In the genomic region with DNA sequence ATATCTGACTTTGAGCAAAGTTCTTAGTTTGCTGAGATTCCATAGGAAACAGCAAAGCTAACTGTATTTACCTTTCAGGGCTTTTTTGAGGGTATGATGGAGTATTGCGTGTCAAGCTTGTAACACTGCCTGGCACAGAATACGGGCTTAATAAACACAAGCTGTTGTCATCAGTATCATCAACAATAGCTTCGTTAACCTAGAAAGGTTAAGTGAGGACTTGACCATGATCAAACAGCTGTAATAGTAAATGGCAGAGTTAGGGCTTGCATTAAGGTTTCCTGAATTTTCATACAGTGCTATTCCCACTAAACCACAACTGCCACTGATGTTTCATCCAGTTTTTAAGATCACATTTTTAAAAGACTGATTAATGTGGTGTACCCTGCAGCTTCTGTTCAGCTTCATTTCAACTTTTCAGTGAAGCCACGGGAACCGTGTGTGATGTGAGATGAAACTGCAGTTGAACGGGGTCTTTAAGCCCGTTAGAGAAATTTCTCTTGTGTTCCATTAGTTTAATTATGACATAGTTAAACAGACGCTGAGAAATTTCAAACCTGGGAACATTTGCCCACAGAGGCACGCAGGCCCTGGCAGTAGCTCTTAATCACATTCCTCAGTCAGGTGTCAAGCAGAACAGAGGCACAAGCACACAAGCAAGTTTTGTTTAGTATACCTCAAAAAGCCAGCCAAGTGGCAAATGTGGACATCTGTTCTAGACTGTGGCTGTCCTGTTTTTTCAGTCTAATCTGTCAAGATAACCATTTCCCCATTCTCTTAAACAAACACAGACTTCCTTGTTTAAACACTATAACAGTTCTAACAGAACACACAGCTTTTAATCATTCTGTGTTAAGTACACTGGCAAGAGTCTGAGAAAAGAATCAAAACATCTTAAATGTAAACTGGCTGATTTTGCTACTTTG, we compare ENCODE assay signal across 9 cellular contexts.
DNase-seq lines count a peak whose midpoint lies in the region; ATAC-seq and TF ChIP-seq lines count a peak whose summit lies in the region.
"Had no signal": no experiment of that assay in that cellular context is flagged by ENCODE, and none has a peak within 500 bp of the region (broad histone marks: within the 10 kb centered on the region; RNA-seq: fewer than 3 reads in every experiment).

No MANE protein-coding gene starts in this region.

- H3K36me3 Mint-ChIP-seq in T-helper 17 cell (ENCODE audit: low read depth) = no peaks in the 10 kb centered on the region
- H3K36me3 Mint-ChIP-seq in CD8-positive, alpha-beta memory T cell = no peaks in the 10 kb centered on the region

- H3K9me3 Mint-ChIP-seq in CD8-positive, alpha-beta memory T cell = peaks cover 0 to 3% (median 0%) of the 10 kb centered on the region in 5 donors

- H3K4me3 Mint-ChIP-seq in T-helper 17 cell = no peak overlapping the region
- H3K4me3 Mint-ChIP-seq in CD8-positive, alpha-beta memory T cell = no peak overlapping the region

- H3K27ac ChIP-seq in stomach = peak overlapping the region in 3 of 5 donors; percentile 1 to 49 (median 2)
- H3K27ac ChIP-seq in CD8-positive, alpha-beta memory T cell (ENCODE audit: low read depth, low read length) = no peak overlapping the region
- H3K27ac ChIP-seq: SK-N-MC had no signal

- H3K27ac Mint-ChIP-seq in T-helper 17 cell = no peak overlapping the region
- no peak overlapping the region for H3K27ac Mint-ChIP-seq in CD8-positive, alpha-beta memory T cell

- no peaks in the 10 kb centered on the region for H3K36me3 ChIP-seq in stomach
- H3K36me3 ChIP-seq in CD8-positive, alpha-beta memory T cell (ENCODE audit: insufficient read depth, low read length) = no peaks in the 10 kb centered on the region

- TF ChIP-seq EP300 in stomach (IDR thresholded peaks at IDR 0.05) = no peak

- no peak for TF ChIP-seq CTCF in stomach (IDR thresholded peaks at IDR 0.05)

- H3K9me3 ChIP-seq in T-helper 17 cell (ENCODE audit: control insufficient read depth, low read length, poor library complexity, severe bottlenecking) = no peaks in the 10 kb centered on the region
- no peaks in the 10 kb centered on the region for H3K9me3 ChIP-seq in stomach
- H3K9me3 ChIP-seq in CD8-positive, alpha-beta memory T cell (ENCODE audit: low read length) = no peaks in the 10 kb centered on the region

- POLR2A ChIA-PET in CD8-positive, alpha-beta memory T cell (lab: Charles Lee) = no interaction called here

- TF ChIP-seq POLR2A in stomach (IDR thresholded peaks at IDR 0.05) = no peak

- WGBS in stomach, 5 donors = 11 to 23% (median 17%) methylated on average over 9 of the region's 9 CpGs

- peak; percentile 74 for ATAC-seq in GM18861 (IDR thresholded peaks at IDR 0.05; ENCODE audit: unreplicated experiment)
- ATAC-seq in T-helper 17 cell = peak; percentile 32

- no peaks in the 10 kb centered on the region for H3K27me3 Mint-ChIP-seq in T-helper 17 cell
- H3K27me3 Mint-ChIP-seq in CD8-positive, alpha-beta memory T cell = peaks cover 0 to 2% of the 10 kb centered on the region in 2 donors

- H3K4me1 Mint-ChIP-seq in T-helper 17 cell = no peaks in the 10 kb centered on the region
- no peaks in the 10 kb centered on the region for H3K4me1 Mint-ChIP-seq in CD8-positive, alpha-beta memory T cell

- H3K27me3 ChIP-seq in stomach = no peaks in the 10 kb centered on the region
- H3K27me3 ChIP-seq in CD8-positive, alpha-beta memory T cell (ENCODE audit: insufficient read depth, low read length, poor library complexity, severe bottlenecking) = no peaks in the 10 kb centered on the region

- intact Hi-C loops in stomach (cut with DNase I; ENCODE audit: low total_unique reads) = no loop called here

- CTCF ChIA-PET in CD8-positive, alpha-beta memory T cell (lab: Charles Lee) = no interaction called here

- peaks cover 9 to 32% (median 20%) of the 10 kb centered on the region in 4 donors for H3K4me1 ChIP-seq in stomach
- H3K4me1 ChIP-seq in CD8-positive, alpha-beta memory T cell (ENCODE audit: insufficient read depth, low read length) = no peaks in the 10 kb centered on the region

- DNase-seq in HuH-7 (ENCODE audit: low spot score) (peak; percentile 23), T-helper 17 cell (no peak), glomerular visceral epithelial cell (ENCODE audit: extremely low spot score) (peak; percentile 94), stomach (peak; percentile 70), ecto neural progenitor cell (ENCODE audit: low spot score) (no peak), T-helper 2 cell (no peak)
- DNase-seq in CD8-positive, alpha-beta memory T cell = no peak

- no peak overlapping the region for H3K4me3 ChIP-seq in stomach
- H3K4me3 ChIP-seq in CD8-positive, alpha-beta memory T cell (ENCODE audit: low read length) = no peak overlapping the region
- H3K4me3 ChIP-seq: SK-N-MC had no signal

Comparison
In these comparisons a context has a peak if more than half of its experiments do, and no peak if none do; other contexts are left out.
1. DNase-seq: peak in HuH-7 (single experiment), glomerular visceral epithelial cell (single experiment) and stomach (single experiment); none in T-helper 17 cell (0 of 3), ecto neural progenitor cell (single experiment), T-helper 2 cell (0 of 5) and CD8-positive, alpha-beta memory T cell (0 of 5).